ENCODE assay signal across 10 cellular contexts in the genomic region with DNA sequence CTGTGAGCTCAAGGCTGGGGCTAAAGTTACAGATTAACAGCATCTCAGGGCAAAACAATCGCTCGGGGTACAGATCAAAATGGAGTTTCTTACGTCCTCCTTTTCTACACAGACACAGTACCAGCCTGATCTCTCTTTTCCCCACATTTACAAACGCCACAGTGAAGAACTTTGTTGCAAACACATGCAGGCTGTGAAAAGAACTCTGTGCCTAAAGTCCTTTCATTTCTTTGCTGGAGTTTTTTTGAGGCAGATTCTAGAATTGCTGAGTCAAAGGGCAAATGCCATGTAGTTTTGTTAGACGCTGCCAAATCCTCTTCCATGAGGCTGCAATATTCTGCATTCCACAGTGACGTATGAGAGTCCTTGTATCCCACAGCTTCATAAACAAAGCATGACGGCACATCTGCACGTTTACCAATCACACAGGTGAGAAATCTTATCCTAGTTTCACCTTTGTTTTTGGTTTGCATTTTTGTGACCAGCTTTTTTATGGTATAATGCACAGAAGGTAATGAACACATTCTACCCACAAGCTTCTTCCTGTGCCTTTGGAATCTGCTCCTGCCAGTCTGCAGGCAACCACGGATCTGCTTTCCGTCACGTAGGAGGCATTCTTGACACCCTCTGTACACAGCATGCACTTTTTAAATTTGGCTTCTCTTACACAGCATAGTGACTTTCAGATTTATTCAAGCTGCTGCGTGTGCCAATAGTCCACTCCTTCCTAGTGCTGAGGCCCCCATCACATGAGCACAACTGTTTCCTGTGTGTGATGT. TPM values are rescaled to one million over a fixed set of nuclear protein-coding genes. Genes with fewer than 3 reads are reported as not detected.
A peak's percentile ranks its signal among the peaks of the same experiment; 100 is the strongest.
DNase-seq lines count a peak whose midpoint lies in the region; ATAC-seq and TF ChIP-seq lines count a peak whose summit lies in the region.
"Had no signal": no experiment of that assay in that cellular context is flagged by ENCODE, and none has a peak within 500 bp of the region (broad histone marks: within the 10 kb centered on the region; RNA-seq: fewer than 3 reads in every experiment).

No MANE protein-coding gene starts in this region.

- H3K9me3 Mint-ChIP-seq in type B pancreatic cell: no peaks in the 10 kb centered on the region
- no peaks in the 10 kb centered on the region for H3K9me3 Mint-ChIP-seq in naive thymus-derived CD8-positive, alpha-beta T cell

- peaks cover 15% of the 10 kb centered on the region for H3K4me1 Mint-ChIP-seq in type B pancreatic cell (ENCODE audit: unreplicated experiment)
- H3K4me1 Mint-ChIP-seq in naive thymus-derived CD8-positive, alpha-beta T cell: peaks cover 0 to 4% (median 3%) of the 10 kb centered on the region in 4 donors

- H3K4me1 ChIP-seq in right lobe of liver: peaks cover 0 to 28% (median 7%) of the 10 kb centered on the region in 4 donors

- H3K9me3 ChIP-seq in right lobe of liver: no peaks in the 10 kb centered on the region

- H3K27ac ChIP-seq in right lobe of liver: peak overlapping the region; percentile 75 to 81 (median 81)

- DNase-seq in LHCN-M2 (ENCODE audit: low read depth): peak; percentile 78
- peak; percentile 95 to 96 for DNase-seq in cardiac fibroblast (ENCODE audit: low read depth in 2 of 2)
- no peak for DNase-seq in right lobe of liver
- no peak for DNase-seq in type B pancreatic cell (ENCODE audit: extremely low spot score, unreplicated experiment)
- DNase-seq in NCI-H774 (lab: John Stamatoyannopoulos, UW): no peak
- no peak for DNase-seq in nucleus accumbens (lab: John Stamatoyannopoulos, UW)
- DNase-seq in naive thymus-derived CD8-positive, alpha-beta T cell: no peak
- DNase-seq: endodermal cell, NCI-H1092 treated with DMSO at 0.1 percent for 48 hours had no signal

- intact Hi-C loops in right lobe of liver (cut with DNase I): no loop called here

- H3K4me3 Mint-ChIP-seq in type B pancreatic cell: peak overlapping the region; percentile 76
- H3K4me3 Mint-ChIP-seq in naive thymus-derived CD8-positive, alpha-beta T cell: no peak overlapping the region
- H3K4me3 Mint-ChIP-seq: endodermal cell had no signal

- no peak for TF ChIP-seq POLR2A in right lobe of liver (IDR thresholded peaks at IDR 0.05)

- peaks cover 27% of the 10 kb centered on the region for H3K36me3 Mint-ChIP-seq in type B pancreatic cell
- H3K36me3 Mint-ChIP-seq in naive thymus-derived CD8-positive, alpha-beta T cell: peaks cover 0 to 37% (median 9%) of the 10 kb centered on the region in 3 donors

- POLR2A ChIA-PET in naive thymus-derived CD8-positive, alpha-beta T cell (lab: Charles Lee): no interaction called here

- no peaks in the 10 kb centered on the region for H3K36me3 ChIP-seq in right lobe of liver

- H3K4me3 ChIP-seq in cardiac fibroblast (replicated peaks in 1 of 2; ENCODE audit: low read depth in 2 of 2, low read length in 2 of 2) (no peak overlapping the region), right lobe of liver (no peak overlapping the region)

- H3K27me3 ChIP-seq in right lobe of liver: no peaks in the 10 kb centered on the region

- TF ChIP-seq CTCF in cardiac fibroblast (IDR thresholded peaks at IDR 0.05; ENCODE audit: low read depth, low read length): no peak
- TF ChIP-seq CTCF in right lobe of liver (IDR thresholded peaks at IDR 0.05): no peak
- TF ChIP-seq CTCF in type B pancreatic cell (conservative IDR thresholded peaks at IDR 0.05): no peak

- H3K27ac Mint-ChIP-seq in type B pancreatic cell: peak overlapping the region; percentile 96
- peak overlapping the region in 4 of 10 donors; percentile 1 to 50 (median 24) for H3K27ac Mint-ChIP-seq in naive thymus-derived CD8-positive, alpha-beta T cell
- H3K27ac Mint-ChIP-seq: endodermal cell had no signal

- WGBS in right lobe of liver (ENCODE audit: insufficient coverage, low coverage, low lambda C conversion rate, missing lambda C conversion rate): 22% methylated on average over 12 of the region's 12 CpGs

- ATAC-seq in right lobe of liver: peak; percentile 76 to 85 (median 83)
- no peak for ATAC-seq in GM21360 (IDR thresholded peaks at IDR 0.05; ENCODE audit: unreplicated experiment)
- no peak for ATAC-seq in naive thymus-derived CD8-positive, alpha-beta T cell

- no peaks in the 10 kb centered on the region for H3K27me3 Mint-ChIP-seq in type B pancreatic cell
- no peaks in the 10 kb centered on the region for H3K27me3 Mint-ChIP-seq in naive thymus-derived CD8-positive, alpha-beta T cell

RNA-seq across cellular contexts. Expression of gene LPCAT1, which starts 44.6 kb away (rescaled TPM):
- total RNA-seq in LHCN-M2 (2014; rRNA removed): 24.8 and 30.8 TPM in 2 replicates
- 6.3 TPM for polyA plus RNA-seq in LHCN-M2 (2012)
- total RNA-seq in right lobe of liver: 10 to 100 TPM in 3 of 6 experiments, 1 to 10 TPM in 3; 6.9 to 38.6 (median 13.1) TPM
- 91.6 and 97.1 TPM in 2 replicates for total RNA-seq in type B pancreatic cell (ENCODE audit: low replicate concordance)
- 10 to 100 TPM; 40.3 to 46.1 TPM for total RNA-seq in naive thymus-derived CD8-positive, alpha-beta T cell
- polyA plus RNA-seq in naive thymus-derived CD8-positive, alpha-beta T cell: 10 to 100 TPM; 18.6 to 46.3 (median 20.9) TPM

Comparison
In these comparisons a context has a peak if more than half of its experiments do, and no peak if none do; other contexts are left out.
1. DNase-seq: peak in LHCN-M2 (single experiment) and cardiac fibroblast (2 of 2); none in right lobe of liver (0 of 3), type B pancreatic cell (single experiment), NCI-H774 (single experiment), nucleus accumbens (0 of 56) and naive thymus-derived CD8-positive, alpha-beta T cell (0 of 10).
2. ATAC-seq: peak in right lobe of liver (4 of 4); none in GM21360 (single experiment) and naive thymus-derived CD8-positive, alpha-beta T cell (0 of 2).